Comparison of ENCODE assay signal across 10 cellular contexts in the genomic region with DNA sequence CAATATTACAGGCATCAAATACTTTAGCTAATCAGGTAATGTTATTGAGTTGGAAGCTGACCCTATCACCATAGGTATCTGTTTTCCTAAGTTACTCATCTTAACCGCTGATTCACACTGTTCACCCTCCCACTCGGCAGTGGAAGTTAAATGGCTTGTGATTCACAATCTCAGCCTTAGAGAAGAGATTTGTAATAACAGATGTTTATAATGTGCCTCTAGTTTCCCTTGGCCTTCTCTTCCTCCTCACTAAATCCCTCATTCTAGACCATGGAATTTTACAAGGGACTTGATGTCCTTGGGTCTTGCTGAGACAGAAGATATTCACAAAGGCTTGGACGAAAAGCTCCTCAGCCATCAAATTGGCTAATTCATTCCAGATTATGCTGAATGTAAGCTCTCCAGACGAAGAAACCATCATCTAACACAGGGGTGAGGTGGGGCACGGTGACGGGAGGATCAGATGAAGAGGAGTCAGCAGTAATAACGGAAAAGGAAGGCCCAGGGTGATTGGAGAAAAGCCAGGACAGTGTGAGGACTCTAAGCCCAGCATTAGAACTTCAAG.
DNase-seq lines count a peak whose midpoint lies in the region; ATAC-seq and TF ChIP-seq lines count a peak whose summit lies in the region.
"Had no signal": no experiment of that assay in that cellular context is flagged by ENCODE, and none has a peak within 500 bp of the region (broad histone marks: within the 10 kb centered on the region; RNA-seq: fewer than 3 reads in every experiment).

No MANE protein-coding gene starts in this region.

- H2BK120ac ChIP-seq in mesenchymal stem cell (ENCODE audit: low read depth, low read length) = no peak overlapping the region

- H3K4me1 Mint-ChIP-seq in MCF 10A (ENCODE audit: insufficient read depth, unreplicated experiment) = peaks cover 14% of the 10 kb centered on the region
- H3K4me1 Mint-ChIP-seq: naive thymus-derived CD4-positive, alpha-beta T cell had no signal

- peak overlapping the region; percentile 52 for H4K8ac ChIP-seq in mesenchymal stem cell (ENCODE audit: low read length)

- POLR2A ChIA-PET in MCF 10A (lab: Yijun Ruan, JAX) = interaction anchor here (0.6 to 1.7 kb wide), 2 partner anchors 13 to 491 kb away, joined by 3 to 6 read pairs; no protein-coding TSS in a partner anchor

- CTCF ChIA-PET in MCF 10A (lab: Yijun Ruan, JAX) = interaction anchor here (0.6 to 0.8 kb wide), 2 partner anchors 45 to 96 kb away, joined by 3 to 4 read pairs; no protein-coding TSS in a partner anchor

- H2AFZ ChIP-seq in mesenchymal stem cell (ENCODE audit: low read depth, low read length) = no peak overlapping the region

- no peak overlapping the region for H3K4me2 ChIP-seq in mesenchymal stem cell (ENCODE audit: low read length, poor library complexity, severe bottlenecking)

- no peaks in the 10 kb centered on the region for H3K79me1 ChIP-seq in mesenchymal stem cell (replicated peaks; ENCODE audit: low read length, poor library complexity, severe bottlenecking)

- TF ChIP-seq CTCF in MCF 10A (IDR thresholded peaks at IDR 0.05; ENCODE audit: unreplicated experiment) = no peak
- TF ChIP-seq CTCF in uterus (IDR thresholded peaks at IDR 0.05) = no peak

- peak overlapping the region; percentile 29 to 80 for H3K4ac ChIP-seq in mesenchymal stem cell (ENCODE audit: low read depth in 1 of 2, low read length in 2 of 2)

- no peaks in the 10 kb centered on the region for H3K36me3 Mint-ChIP-seq in MCF 10A (ENCODE audit: insufficient read depth, unreplicated experiment)
- H3K36me3 Mint-ChIP-seq: naive thymus-derived CD4-positive, alpha-beta T cell had no signal

- BruUV-seq in MCF 10A (replicated peaks; lab: Mats Ljungman, UMichigan) = no TSS peak

- H3K27me3 ChIP-seq in mesenchymal stem cell (ENCODE audit: control insufficient read depth in 1 of 2, insufficient read depth in 1 of 2, low read length in 2 of 2) (no peaks in the 10 kb centered on the region), uterus (no peaks in the 10 kb centered on the region)
- H3K27me3 ChIP-seq: upper lobe of left lung had no signal

- no peak overlapping the region for H3K23ac ChIP-seq in mesenchymal stem cell (ENCODE audit: low read length in 2 of 2)

- H3K18ac ChIP-seq in mesenchymal stem cell (ENCODE audit: low read depth in 1 of 2, low read length in 2 of 2) = peak overlapping the region in 1 of 2 experiments; percentile 88

- H4K91ac ChIP-seq in mesenchymal stem cell (ENCODE audit: low read length) = peak overlapping the region; percentile 18

- WGBS in mesenchymal stem cell = 89% methylated on average over 5 of the region's 7 CpGs

- H3K27ac ChIP-seq in mesenchymal stem cell (ENCODE audit: low read length, poor library complexity, severe bottlenecking) = peak overlapping the region; percentile 67
- H3K27ac ChIP-seq in uterus = peak overlapping the region; percentile 63 to 81
- H3K27ac ChIP-seq: upper lobe of left lung had no signal

- no peaks in the 10 kb centered on the region for H3K9me3 ChIP-seq in mesenchymal stem cell (ENCODE audit: control insufficient read depth, low read length)
- no peaks in the 10 kb centered on the region for H3K9me3 ChIP-seq in uterus

- H2BK15ac ChIP-seq in mesenchymal stem cell (ENCODE audit: low read depth, poor library complexity, severe bottlenecking) = no peak overlapping the region

- no peak overlapping the region for H2BK5ac ChIP-seq in mesenchymal stem cell (ENCODE audit: low read depth, low read length, poor library complexity, severe bottlenecking)

- H2BK12ac ChIP-seq in mesenchymal stem cell (ENCODE audit: low read length in 2 of 2) = peak overlapping the region; percentile 59 to 80

- no peak for TF ChIP-seq POLR2A in uterus (IDR thresholded peaks at IDR 0.05)

- no peak overlapping the region for H3K4me3 Mint-ChIP-seq in MCF 10A (ENCODE audit: unreplicated experiment)
- H3K4me3 Mint-ChIP-seq: naive thymus-derived CD4-positive, alpha-beta T cell had no signal

- H3K4me1 ChIP-seq in mesenchymal stem cell (ENCODE audit: control insufficient read depth, insufficient read depth, low read depth, low read length) (peaks cover 2% of the 10 kb centered on the region), uterus (no peaks in the 10 kb centered on the region)
- H3K4me1 ChIP-seq: upper lobe of left lung had no signal

- DNase-seq in HPDE6-E6E7 (ENCODE audit: extremely low spot score) (peak; percentile 82), MCF 10A (ENCODE audit: unreplicated experiment) (peak; percentile 71), mesenchymal stem cell (peak; percentile 70), uterus (peak; percentile 39 to 48), NCI-H187 (lab: John Stamatoyannopoulos, UW) (no peak)
- DNase-seq: activated T-cell treated with anti-CD3 and anti-CD28 coated beads, Interleukin-2, amount 50 U/mL, for 48 hours; naive thymus-derived CD4-positive, alpha-beta T cell; upper lobe of left lung had no signal

- H3K9ac ChIP-seq in mesenchymal stem cell (ENCODE audit: low read length) = peak overlapping the region; percentile 77

- H2AK5ac ChIP-seq in mesenchymal stem cell (ENCODE audit: low read length, severe bottlenecking) = no peak overlapping the region

- no peaks in the 10 kb centered on the region for H3K9me3 Mint-ChIP-seq in MCF 10A (ENCODE audit: unreplicated experiment)

- intact Hi-C loops in MCF 10A (cut with micrococcal nuclease) = no loop called here
- intact Hi-C loops in uterus (cut with DNase I; ENCODE audit: low total_unique reads) = no loop called here

- H3K36me3 ChIP-seq in mesenchymal stem cell (ENCODE audit: control insufficient read depth in 1 of 2, insufficient read depth in 2 of 2, low read depth in 1 of 2, low read length in 2 of 2) (no peaks in the 10 kb centered on the region), uterus (no peaks in the 10 kb centered on the region)
- H3K36me3 ChIP-seq: upper lobe of left lung had no signal

- peak overlapping the region; percentile 87 for H3K27ac Mint-ChIP-seq in MCF 10A (ENCODE audit: low read depth, unreplicated experiment)
- H3K27ac Mint-ChIP-seq: naive thymus-derived CD4-positive, alpha-beta T cell had no signal

- no peaks in the 10 kb centered on the region for H3K27me3 Mint-ChIP-seq in MCF 10A (ENCODE audit: insufficient read depth, unreplicated experiment)

- ATAC-seq in GM18858 (IDR thresholded peaks at IDR 0.05; ENCODE audit: unreplicated experiment) (no peak), GM18873 (IDR thresholded peaks at IDR 0.05; ENCODE audit: low FRiP score, unreplicated experiment) (no peak)
- ATAC-seq: naive thymus-derived CD4-positive, alpha-beta T cell had no signal

- H3K4me3 ChIP-seq in mesenchymal stem cell (ENCODE audit: insufficient read depth in 1 of 2, low read depth in 1 of 2, low read length in 2 of 2) (peak overlapping the region in 1 of 2 experiments; percentile 14), uterus (no peak overlapping the region)
- H3K4me3 ChIP-seq: upper lobe of left lung had no signal

- no peak overlapping the region for H3K14ac ChIP-seq in mesenchymal stem cell (ENCODE audit: low read length in 2 of 2)

Comparison
In these comparisons a context has a peak if more than half of its experiments do, and no peak if none do; other contexts are left out.
1. DNase-seq: peak in HPDE6-E6E7 (single experiment), MCF 10A (single experiment), mesenchymal stem cell (single experiment) and uterus (2 of 2); none in NCI-H187 (0 of 2).